1 cellular context compared by ENCODE assay signal in the genomic region with DNA sequence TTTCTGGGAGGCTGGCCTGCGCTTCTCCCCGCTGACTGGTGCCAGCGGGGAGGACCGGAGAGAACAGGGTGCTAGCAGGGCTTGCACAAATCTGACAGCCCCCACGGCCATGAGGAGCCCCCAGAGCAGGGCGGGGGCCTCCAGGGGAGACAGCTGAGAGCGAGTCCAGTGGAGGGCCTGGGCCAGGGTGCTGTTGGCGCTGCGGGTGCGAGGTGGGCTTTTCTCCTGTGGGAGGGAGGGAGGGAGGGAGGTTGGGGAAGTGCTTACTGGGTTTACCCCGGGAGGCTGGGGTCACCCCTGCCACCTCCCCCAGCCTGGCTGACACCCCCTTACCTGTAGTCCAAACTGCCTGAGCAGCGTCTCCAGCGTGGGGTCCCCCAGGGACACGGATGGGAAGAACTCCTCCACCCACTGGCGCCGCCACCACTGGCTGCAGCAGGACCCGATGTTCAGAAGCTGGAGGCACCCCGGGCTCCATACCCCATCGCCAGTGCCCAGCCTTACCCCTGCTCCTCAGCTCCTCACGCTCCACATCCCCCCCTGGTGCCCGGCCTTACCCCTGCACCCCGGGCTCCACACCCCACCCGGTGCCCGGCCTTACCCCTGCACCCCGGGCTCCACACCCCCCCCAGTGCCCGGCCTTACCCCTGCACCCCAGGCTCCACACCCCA.
TF ChIP-seq lines count a peak whose summit lies in the region.

No MANE protein-coding gene starts in this region.

TF ChIP-seq in IMR-90, 13 proteins besides CTCF, POLR2A, EP300 and RAD21:
- no peak for TF ChIP-seq MXI1 (IDR thresholded peaks at IDR 0.05; ENCODE audit: borderline replicate concordance, low read depth, low read length)
- TF ChIP-seq CHD1 (IDR thresholded peaks at IDR 0.05; ENCODE audit: low read depth, low read length), result no peak
- no peak for TF ChIP-seq NFE2L2 (IDR thresholded peaks at IDR 0.05; ENCODE audit: low read depth, low read length)
- no peak for TF ChIP-seq SMC3 (IDR thresholded peaks at IDR 0.05; ENCODE audit: low read depth, low read length)
- TF ChIP-seq BHLHE40 (IDR thresholded peaks at IDR 0.05; ENCODE audit: low read depth, low read length), result no peak
- no peak for TF ChIP-seq RFX5 (IDR thresholded peaks at IDR 0.05; ENCODE audit: low read depth, low read length)
- TF ChIP-seq CEBPB (IDR thresholded peaks at IDR 0.05; ENCODE audit: low read depth, low read length), result no peak
- TF ChIP-seq, protein P1, sequence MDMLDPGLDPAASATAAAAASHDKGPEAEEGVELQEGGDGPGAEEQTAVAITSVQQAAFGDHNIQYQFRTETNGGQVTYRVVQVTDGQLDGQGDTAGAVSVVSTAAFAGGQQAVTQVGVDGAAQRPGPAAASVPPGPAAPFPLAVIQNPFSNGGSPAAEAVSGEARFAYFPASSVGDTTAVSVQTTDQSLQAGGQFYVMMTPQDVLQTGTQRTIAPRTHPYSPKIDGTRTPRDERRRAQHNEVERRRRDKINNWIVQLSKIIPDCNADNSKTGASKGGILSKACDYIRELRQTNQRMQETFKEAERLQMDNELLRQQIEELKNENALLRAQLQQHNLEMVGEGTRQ (IDR thresholded peaks at IDR 0.05; ENCODE audit: low read depth, low read length), result no peak
